Comparison of ENCODE assay signal across 14 cellular contexts in genomic region chr17:83010323-83011200, GRCh38.
A peak's percentile ranks its signal among the peaks of the same experiment; 100 is the strongest.
DNase-seq lines count a peak whose midpoint lies in the region; FAIRE-seq and TF ChIP-seq lines count a peak whose summit lies in the region.
"Had no signal": no experiment of that assay in that cellular context is flagged by ENCODE, and none has a peak within 500 bp of the region (broad histone marks: within the 10 kb centered on the region; RNA-seq: fewer than 3 reads in every experiment).

No MANE protein-coding gene starts in this region.

- no peak overlapping the region for H3K4me3 Mint-ChIP-seq in nephron progenitor cell
- H3K4me3 Mint-ChIP-seq in CD4-positive, alpha-beta memory T cell = no peak overlapping the region
- H3K4me3 Mint-ChIP-seq: B cell; memory B cell; stimulated activated naive CD8-positive, alpha-beta T cell treated with anti-CD3 and anti-CD28 coated beads, Interleukin-15, Interleukin-2, amounts not matched to agents 100 ng/mL and 50 ng/mL, for 24 hours had no signal

- WGBS in GM23248 (ENCODE audit: low coverage in 1 of 2, low lambda C conversion rate in 2 of 2, missing lambda C conversion rate in 2 of 2), 2 experiments = 28 to 31% methylated on average over 32 of the region's 32 CpGs

- peaks cover 45% of the 10 kb centered on the region for H3K36me3 Mint-ChIP-seq in nephron progenitor cell (ENCODE audit: low read depth)
- peaks cover 4 to 7% of the 10 kb centered on the region in 2 donors for H3K36me3 Mint-ChIP-seq in CD4-positive, alpha-beta memory T cell

- CTCF ChIA-PET in CD4-positive, alpha-beta memory T cell (lab: Charles Lee; ENCODE audit: partially characterized antibody) = no interaction called here

- peaks cover 8% of the 10 kb centered on the region for H3K9me3 Mint-ChIP-seq in nephron progenitor cell
- no peaks in the 10 kb centered on the region for H3K9me3 Mint-ChIP-seq in CD4-positive, alpha-beta memory T cell
- H3K9me3 Mint-ChIP-seq: memory B cell; stimulated activated naive CD8-positive, alpha-beta T cell treated with anti-CD3 and anti-CD28 coated beads, Interleukin-15, Interleukin-2, amounts not matched to agents 100 ng/mL and 50 ng/mL, for 24 hours had no signal

- H3K9me2 ChIP-seq in GM23248 (ENCODE audit: insufficient read depth) = no peaks in the 10 kb centered on the region

- no peaks in the 10 kb centered on the region for H3K79me2 ChIP-seq in GM23248 (ENCODE audit: insufficient read depth)

- in situ Hi-C loops in GM23248 (cut with MboI) = no loop called here
- in situ Hi-C loops in astrocyte of the spinal cord (cut with HindIII; ENCODE audit: low sequenced_read_pairs) = no loop called here
- in situ Hi-C loops in GM13977 (cut with MboI; ENCODE audit: low pct_unique_long_range_greater_than_20kb, low sequenced_read_pairs, unreplicated experiment) = no loop called here

- H3K4me2 ChIP-seq in BLaER1 (0 out of 2 replicates have a peak overlapping the region, but pooled peaks have one; percentile 14), GM23248 (ENCODE audit: unreplicated experiment) (peak overlapping the region; percentile 46)

- H3K4me3 ChIP-seq in BLaER1 (no peak overlapping the region), GM23248 (peak overlapping the region; percentile 25; the same call in 1 of the 2 replicates), astrocyte of the spinal cord (ENCODE audit: low read depth, low read length) (no peak overlapping the region), kidney (ENCODE audit: low read length in 2 of 2) (no peak overlapping the region)
- no peak overlapping the region for H3K4me3 ChIP-seq in CD4-positive, alpha-beta memory T cell (ENCODE audit: low read length in 2 of 2)
- H3K4me3 ChIP-seq: GM12878, skin epidermis had no signal

- H3K9me3 ChIP-seq in BLaER1 (no peaks in the 10 kb centered on the region), GM23248 (ENCODE audit: low read depth) (no peaks in the 10 kb centered on the region), kidney (ENCODE audit: control insufficient read depth in 1 of 2, low read length in 2 of 2) (no peaks in the 10 kb centered on the region)
- no peaks in the 10 kb centered on the region for H3K9me3 ChIP-seq in CD4-positive, alpha-beta memory T cell (ENCODE audit: control insufficient read depth in 1 of 2, low read length in 2 of 2)

- no peaks in the 10 kb centered on the region for H3F3A ChIP-seq in GM23248 (ENCODE audit: insufficient read depth)

- H3K27me3 Mint-ChIP-seq in nephron progenitor cell (ENCODE audit: low read depth, poor library complexity) = peaks cover 11% of the 10 kb centered on the region
- H3K27me3 Mint-ChIP-seq in CD4-positive, alpha-beta memory T cell = no peaks in the 10 kb centered on the region
- H3K27me3 Mint-ChIP-seq: B cell; memory B cell; stimulated activated naive CD8-positive, alpha-beta T cell treated with anti-CD3 and anti-CD28 coated beads, Interleukin-15, Interleukin-2, amounts not matched to agents 100 ng/mL and 50 ng/mL, for 24 hours had no signal

- peaks cover 54% of the 10 kb centered on the region for H3K4me1 Mint-ChIP-seq in nephron progenitor cell
- no peaks in the 10 kb centered on the region for H3K4me1 Mint-ChIP-seq in CD4-positive, alpha-beta memory T cell
- H3K4me1 Mint-ChIP-seq: B cell, memory B cell had no signal

- FAIRE-seq in kidney (lab: Jason Lieb, UNC) = no peak
- FAIRE-seq: GM12878 had no signal

- no peak for TF ChIP-seq CTCF in astrocyte of the spinal cord (IDR thresholded peaks at IDR 0.05; ENCODE audit: low read depth, low read length)
- no peak for TF ChIP-seq CTCF in nephron progenitor cell (IDR thresholded peaks at IDR 0.05)
- no peak for TF ChIP-seq CTCF in kidney (IDR thresholded peaks at IDR 0.05; ENCODE audit: borderline replicate concordance, extremely low read depth, insufficient read depth)
- TF ChIP-seq CTCF in GM13977 (IDR thresholded peaks at IDR 0.05; ENCODE audit: extremely low read depth, insufficient read depth, missing control alignments) = no peak

- H3K4me1 ChIP-seq in BLaER1 (peaks cover 43% of the 10 kb centered on the region), GM23248 (ENCODE audit: insufficient read depth) (peaks cover 14% of the 10 kb centered on the region; the same call in 1 of the 2 replicates), kidney (ENCODE audit: control insufficient read depth in 1 of 2, insufficient read depth in 1 of 2, low read depth in 1 of 2, low read length in 2 of 2) (no peaks in the 10 kb centered on the region)
- no peaks in the 10 kb centered on the region for H3K4me1 ChIP-seq in CD4-positive, alpha-beta memory T cell (ENCODE audit: insufficient read depth, low read length)

- H3K27ac Mint-ChIP-seq in nephron progenitor cell = peak overlapping the region; percentile 48
- H3K27ac Mint-ChIP-seq in CD4-positive, alpha-beta memory T cell = no peak overlapping the region
- H3K27ac Mint-ChIP-seq: B cell; memory B cell; stimulated activated naive CD8-positive, alpha-beta T cell treated with anti-CD3 and anti-CD28 coated beads, Interleukin-15, Interleukin-2, amounts not matched to agents 100 ng/mL and 50 ng/mL, for 24 hours had no signal

- POLR2A ChIA-PET in CD4-positive, alpha-beta memory T cell (lab: Charles Lee; ENCODE audit: partially characterized antibody) = no interaction called here

- H3K36me3 ChIP-seq in BLaER1 (peaks cover 11% of the 10 kb centered on the region; the same call in 1 of the 2 replicates), GM23248 (ENCODE audit: low read depth) (no peaks in the 10 kb centered on the region), kidney (ENCODE audit: control insufficient read depth in 1 of 2, insufficient read depth in 2 of 2, low read length in 2 of 2) (no peaks in the 10 kb centered on the region)
- no peaks in the 10 kb centered on the region for H3K36me3 ChIP-seq in CD4-positive, alpha-beta memory T cell (ENCODE audit: insufficient read depth, low read length)

- intact Hi-C loops in kidney (cut with DNase I) = no loop called here
- intact Hi-C loops in CD4-positive, alpha-beta memory T cell (cut with micrococcal nuclease) = no loop called here

- H3K27ac ChIP-seq in BLaER1 = 0 out of 2 replicates have a peak overlapping the region, but pooled peaks have one; percentile 9
- peak overlapping the region; percentile 47 for H3K27ac ChIP-seq in GM23248
- H3K27ac ChIP-seq in kidney (ENCODE audit: low read depth in 2 of 2, low read length in 2 of 2) = no peak overlapping the region
- H3K27ac ChIP-seq in CD4-positive, alpha-beta memory T cell (ENCODE audit: low read depth, low read length) = no peak overlapping the region

- H3K27me3 ChIP-seq in BLaER1 (no peaks in the 10 kb centered on the region), GM23248 (replicated peaks; ENCODE audit: insufficient read depth) (no peaks in the 10 kb centered on the region)
- no peaks in the 10 kb centered on the region for H3K27me3 ChIP-seq in CD4-positive, alpha-beta memory T cell (ENCODE audit: insufficient read depth, low read length)

- H2AFZ ChIP-seq in GM23248 = peak overlapping the region; percentile 52

- H3K9ac ChIP-seq in BLaER1 = no peak overlapping the region
- H3K9ac ChIP-seq in GM23248 = peak overlapping the region; percentile 39
- H3K9ac ChIP-seq in kidney (ENCODE audit: low read length in 2 of 2) = no peak overlapping the region

- DNase-seq in GM23248 (peak; percentile 84), astrocyte of the spinal cord (ENCODE audit: low read depth, low spot score) (peak; percentile 10), nephron progenitor cell (no peak), kidney (no peak), NCI-H2171 treated with DMSO at 0.1 percent for 48 hours (lab: John Stamatoyannopoulos, UW) (no peak), GM13977 (ENCODE audit: low spot score) (no peak)
- DNase-seq in CD4-positive, alpha-beta memory T cell = no peak
- DNase-seq: activated gamma-delta T cell had no signal

- no peaks in the 10 kb centered on the region for H4K20me1 ChIP-seq in BLaER1
- no peaks in the 10 kb centered on the region for H4K20me1 ChIP-seq in GM23248 (ENCODE audit: insufficient read depth)

Comparison
In these comparisons a context has a peak if more than half of its experiments do, and no peak if none do; other contexts are left out.
1. H3K27ac ChIP-seq: peak in BLaER1 (single experiment) and GM23248 (single experiment); none in kidney (0 of 2) and CD4-positive, alpha-beta memory T cell (single experiment).
2. DNase-seq: peak in GM23248 (single experiment) and astrocyte of the spinal cord (single experiment); none in nephron progenitor cell (single experiment), kidney (single experiment), NCI-H2171 treated with DMSO at 0.1 percent for 48 hours (single experiment), GM13977 (single experiment) and CD4-positive, alpha-beta memory T cell (0 of 5).